ENCODE assay signal across 1 cellular context in the genomic region with DNA sequence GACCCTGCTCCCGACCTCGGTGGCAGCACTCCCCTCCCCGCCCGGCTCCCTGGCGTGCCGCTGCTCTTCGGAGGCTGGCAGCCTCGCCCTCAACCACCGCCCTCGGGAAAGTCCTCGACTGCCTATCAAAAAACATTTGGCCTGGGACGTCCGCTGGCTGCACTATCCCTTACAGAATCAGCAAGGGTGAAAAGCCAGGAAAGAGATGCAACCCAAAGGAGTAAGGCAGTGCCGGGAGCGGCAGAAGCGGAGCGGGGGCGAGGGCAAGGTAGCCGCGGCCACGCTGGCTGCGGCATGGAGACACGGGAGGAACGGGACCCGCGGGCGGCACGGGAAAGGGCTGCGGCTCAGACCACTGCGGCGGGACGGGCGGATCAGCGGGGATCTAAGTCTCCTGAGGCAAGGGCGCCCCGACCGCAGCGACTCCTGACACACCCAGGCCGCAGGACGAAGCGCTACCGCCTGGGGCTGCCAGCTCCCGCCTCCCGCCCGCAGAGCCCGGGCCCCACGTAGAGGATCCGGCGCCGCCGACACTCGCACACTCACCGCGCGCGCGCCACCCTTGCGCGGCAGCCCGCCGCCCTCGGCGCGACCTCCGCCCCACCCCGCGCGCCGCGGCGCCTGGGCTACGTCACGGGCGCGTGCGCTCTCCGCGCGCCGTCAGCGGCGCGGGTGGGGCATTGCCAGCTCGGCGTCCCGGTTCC.
TF ChIP-seq lines count a peak whose summit lies in the region.

BBOF1 (plus strand) TSS at position 646 of the 704 bp plus-strand sequence. CDS start 130 bp downstream, outside the sequence.
A gene with protein sequence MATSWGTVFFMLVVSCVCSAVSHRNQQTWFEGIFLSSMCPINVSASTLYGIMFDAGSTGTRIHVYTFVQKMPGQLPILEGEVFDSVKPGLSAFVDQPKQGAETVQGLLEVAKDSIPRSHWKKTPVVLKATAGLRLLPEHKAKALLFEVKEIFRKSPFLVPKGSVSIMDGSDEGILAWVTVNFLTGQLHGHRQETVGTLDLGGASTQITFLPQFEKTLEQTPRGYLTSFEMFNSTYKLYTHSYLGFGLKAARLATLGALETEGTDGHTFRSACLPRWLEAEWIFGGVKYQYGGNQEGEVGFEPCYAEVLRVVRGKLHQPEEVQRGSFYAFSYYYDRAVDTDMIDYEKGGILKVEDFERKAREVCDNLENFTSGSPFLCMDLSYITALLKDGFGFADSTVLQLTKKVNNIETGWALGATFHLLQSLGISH (minus strand): TSS at position 585 of the 704 bp plus-strand sequence. CDS start 31,186 bp downstream, outside the sequence.

TF ChIP-seq in neural cell, 6 proteins besides CTCF, POLR2A, EP300 and RAD21 (continued from another document):
- TF ChIP-seq EZH2 (IDR thresholded peaks at IDR 0.05; ENCODE audit: borderline replicate concordance, insufficient read depth, low read length, poor library complexity, severe bottlenecking) (no peak), SMC3 (conservative IDR thresholded peaks at IDR 0.05; ENCODE audit: poor library complexity) (peak; percentile 30), POLR2AphosphoS5 (IDR thresholded peaks at IDR 0.05) (peak; percentile 77), MXI1 (conservative IDR thresholded peaks at IDR 0.05; ENCODE audit: poor library complexity, severe bottlenecking) (peak; percentile 93), TAF1 (IDR thresholded peaks at IDR 0.05; ENCODE audit: low read depth) (peak; percentile 45)
